ENCODE assay signal across 1 cellular context in genomic region chr2:238854699-238855111, GRCh38.
TF ChIP-seq lines count a peak whose summit lies in the region.

No MANE protein-coding gene starts in this region.

TF ChIP-seq in GM23338, 12 proteins besides CTCF, POLR2A, EP300 and RAD21 (continued from another document):
- no peak for TF ChIP-seq ZNF462 (CRISPR knock-in tag; IDR thresholded peaks at IDR 0.05)
- TF ChIP-seq JUNB (IDR thresholded peaks at IDR 0.05; ENCODE audit: unreplicated experiment), result no peak
